Comparison of ENCODE assay signal across 8 cellular contexts in the genomic region with DNA sequence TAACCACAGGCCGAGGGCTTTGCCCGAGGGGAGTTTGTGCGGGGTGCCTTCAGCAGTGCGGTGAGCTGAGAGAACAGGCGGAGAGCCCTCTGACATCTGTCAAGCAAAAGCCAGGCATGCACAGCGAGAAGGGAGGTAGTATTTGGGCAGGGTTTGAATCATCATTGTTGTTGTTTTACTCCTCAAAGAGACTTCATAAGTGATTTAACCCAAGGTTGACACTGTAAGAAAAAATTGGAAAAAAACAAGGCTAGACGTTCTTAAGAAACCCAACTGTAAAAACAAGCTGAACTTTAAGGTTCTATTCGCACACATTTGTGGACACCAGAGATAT. TPM values are rescaled to one million over a fixed set of nuclear protein-coding genes. Genes with fewer than 3 reads are reported as not detected.
DNase-seq lines count a peak whose midpoint lies in the region; ATAC-seq and TF ChIP-seq lines count a peak whose summit lies in the region.

No MANE protein-coding gene starts in this region.

- H3F3A ChIP-seq in neural progenitor cell (ENCODE audit: low read depth), result peaks cover 10% of the 10 kb centered on the region

- H3K4me3 Mint-ChIP-seq in CD4-positive, alpha-beta T cell, result peak overlapping the region; percentile 72
- peak overlapping the region; percentile 95 for H3K4me3 Mint-ChIP-seq in neural progenitor cell

- no peaks in the 10 kb centered on the region for H3K9me3 ChIP-seq in CD4-positive, alpha-beta T cell (ENCODE audit: control insufficient read depth, low read length)
- H3K9me3 ChIP-seq in Karpas-422 (ENCODE audit: low read length) (no peaks in the 10 kb centered on the region), neural progenitor cell (ENCODE audit: low read depth) (no peaks in the 10 kb centered on the region)

- H2AFZ ChIP-seq in Karpas-422 (ENCODE audit: low read length) (peak overlapping the region; percentile 94; the same call in 1 of the 2 replicates), neural progenitor cell (replicated peaks) (no peak overlapping the region)

- intact Hi-C loops in CD4-positive, alpha-beta T cell (cut with DNase I, micrococcal nuclease), result loop anchor here in 1 of 2 experiments (10.0 kb wide), 1 partner anchor 279 kb away; no protein-coding TSS in a partner anchor

- H3K4me1 ChIP-seq in Karpas-422 (ENCODE audit: low read length) (peaks cover 14% of the 10 kb centered on the region), neural progenitor cell (no peaks in the 10 kb centered on the region)

- no peaks in the 10 kb centered on the region for H3K36me3 Mint-ChIP-seq in CD4-positive, alpha-beta T cell (ENCODE audit: low read depth)
- H3K36me3 Mint-ChIP-seq in neural progenitor cell, result peaks cover 9% of the 10 kb centered on the region

- H3K36me3 ChIP-seq in Karpas-422 (ENCODE audit: insufficient read depth, low read length) (no peaks in the 10 kb centered on the region), neural progenitor cell (no peaks in the 10 kb centered on the region)

- H3K9me3 Mint-ChIP-seq in CD4-positive, alpha-beta T cell, result no peaks in the 10 kb centered on the region
- no peaks in the 10 kb centered on the region for H3K9me3 Mint-ChIP-seq in neural progenitor cell

- no peak overlapping the region for H3K27ac ChIP-seq in CD4-positive, alpha-beta T cell (ENCODE audit: low read depth, low read length)
- H3K27ac ChIP-seq in Karpas-422 (ENCODE audit: low read length), result no peak overlapping the region
- no peak overlapping the region for H3K27ac ChIP-seq in coronary artery
- H3K27ac ChIP-seq in neural progenitor cell, result no peak overlapping the region

- H3K4me2 ChIP-seq in Karpas-422 (ENCODE audit: low read depth, low read length, poor library complexity, severe bottlenecking), result peak overlapping the region; percentile 72
- H3K4me2 ChIP-seq in neural progenitor cell, result peak overlapping the region; percentile 95

- CTCF ChIA-PET in CD4-positive, alpha-beta T cell (lab: Charles Lee), result no interaction called here

- H3K27ac Mint-ChIP-seq in CD4-positive, alpha-beta T cell, result no peak overlapping the region
- H3K27ac Mint-ChIP-seq in neural progenitor cell, result no peak overlapping the region

- no peaks in the 10 kb centered on the region for H3K27me3 ChIP-seq in CD4-positive, alpha-beta T cell (ENCODE audit: control insufficient read depth, insufficient read depth, low read length)
- H3K27me3 ChIP-seq in Karpas-422 (ENCODE audit: low read length) (no peaks in the 10 kb centered on the region), neural progenitor cell (peaks cover 21% of the 10 kb centered on the region)

- no peak for ATAC-seq in CD4-positive, alpha-beta T cell (ENCODE audit: poor library complexity)
- ATAC-seq in GM21515 (IDR thresholded peaks at IDR 0.05; ENCODE audit: unreplicated experiment), result no peak
- no peak for ATAC-seq in HG03108 (IDR thresholded peaks at IDR 0.05; ENCODE audit: unreplicated experiment)

- peaks cover 9% of the 10 kb centered on the region for H3K27me3 Mint-ChIP-seq in CD4-positive, alpha-beta T cell
- H3K27me3 Mint-ChIP-seq in neural progenitor cell (ENCODE audit: insufficient read depth, low read depth), result peaks cover 3% of the 10 kb centered on the region

- H3K79me2 ChIP-seq in Karpas-422 (ENCODE audit: low read length) (no peaks in the 10 kb centered on the region), neural progenitor cell (ENCODE audit: low read depth) (no peaks in the 10 kb centered on the region)

- DNase-seq in CD4-positive, alpha-beta T cell, result no peak
- DNase-seq in Karpas-422 (no peak), coronary artery (ENCODE audit: low spot score) (no peak), neural progenitor cell (ENCODE audit: low spot score) (no peak), NCI-H510A treated with DMSO at 0.1 percent for 48 hours (lab: John Stamatoyannopoulos, UW) (no peak), COR-L47 (lab: John Stamatoyannopoulos, UW) (no peak)

- H3K4me3 ChIP-seq in Karpas-422 (ENCODE audit: low read length) (peak overlapping the region; percentile 66; the same call in 1 of the 2 replicates), coronary artery (peak overlapping the region; percentile 76), neural progenitor cell (peak overlapping the region; percentile 70)

- H3K4me1 Mint-ChIP-seq in CD4-positive, alpha-beta T cell (ENCODE audit: low read depth), result peaks cover 3% of the 10 kb centered on the region
- H3K4me1 Mint-ChIP-seq in neural progenitor cell, result peaks cover 7% of the 10 kb centered on the region

- no peaks in the 10 kb centered on the region for H3K9me2 ChIP-seq in Karpas-422 (replicated peaks; ENCODE audit: insufficient read depth, low read length)

- TF ChIP-seq CTCF in CD4-positive, alpha-beta T cell (IDR thresholded peaks at IDR 0.05), result no peak
- TF ChIP-seq CTCF in coronary artery (IDR thresholded peaks at IDR 0.05) (no peak), neural progenitor cell (IDR thresholded peaks at IDR 0.05) (no peak)

- H4K20me1 ChIP-seq in Karpas-422 (ENCODE audit: insufficient read depth, low read depth, low read length) (no peaks in the 10 kb centered on the region), neural progenitor cell (ENCODE audit: low read depth) (no peaks in the 10 kb centered on the region)

- H3K9ac ChIP-seq in Karpas-422 (ENCODE audit: low read length), result no peak overlapping the region
- H3K9ac ChIP-seq in neural progenitor cell, result no peak overlapping the region

- POLR2A ChIA-PET in CD4-positive, alpha-beta T cell (lab: Charles Lee), result interaction anchor here (0.6 to 2.1 kb wide), 4 partner anchors 14 to 774 kb away, joined by 4 to 10 read pairs (median 5); partner anchors contain the start of genes RUNDC3B and TMEM243

RNA-seq across cellular contexts. Expression of gene ADAM22, which starts 1.3 kb away (rescaled TPM):
- total RNA-seq in CD4-positive, alpha-beta T cell, result under 1 TPM; 0.60 to 0.64 TPM
- total RNA-seq in Karpas-422 (2014; rRNA removed; shearing (Covaris generic); ENCODE audit: low replicate concordance), result 2.2 and 6.1 TPM in 2 replicates
- total RNA-seq in neural progenitor cell (ENCODE audit: low replicate concordance), result 10.7 and 13.7 TPM in 2 replicates

RNA-seq across cellular contexts. Expression of gene DBF4, which starts 59.0 kb away (rescaled TPM):
- total RNA-seq in CD4-positive, alpha-beta T cell, result 10 to 100 TPM; 58.1 to 61.9 TPM
- total RNA-seq in Karpas-422 (2014; rRNA removed; shearing (Covaris generic); ENCODE audit: low replicate concordance), result 61.3 and 70.7 TPM in 2 replicates
- 87.6 and 148 TPM in 2 replicates for total RNA-seq in neural progenitor cell (ENCODE audit: low replicate concordance)

RNA-seq across cellular contexts. Expression of gene SLC25A40, which starts 59.2 kb away (rescaled TPM):
- total RNA-seq in CD4-positive, alpha-beta T cell, result 10 to 100 TPM in 1 of 2 experiments, 1 to 10 TPM in 1; 9.4 to 11.1 TPM
- 7.8 and 54.0 TPM in 2 replicates for total RNA-seq in Karpas-422 (2014; rRNA removed; shearing (Covaris generic); ENCODE audit: low replicate concordance)
- total RNA-seq in neural progenitor cell (ENCODE audit: low replicate concordance), result 21.9 and 57.3 TPM in 2 replicates
